In the genomic region with DNA sequence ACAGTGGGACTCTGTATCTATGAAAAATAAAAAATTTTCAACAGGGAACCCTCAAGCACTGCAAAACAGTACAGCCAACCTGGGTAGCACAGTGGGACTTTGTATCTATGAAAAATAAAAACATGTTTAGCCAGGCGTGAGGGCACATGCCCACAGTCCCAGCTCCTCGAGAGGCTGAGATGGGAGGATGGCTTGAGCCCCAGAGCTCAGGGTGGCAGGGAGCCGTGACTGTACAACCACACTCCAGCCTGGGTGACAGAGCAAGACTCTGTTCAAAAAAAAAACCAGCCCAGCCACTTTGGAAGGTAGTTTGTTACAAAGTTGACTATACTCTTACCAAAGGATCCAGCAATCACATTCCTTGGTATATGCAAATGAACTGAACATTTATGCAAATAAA, we compare ENCODE assay signal across 15 cellular contexts.
"Had no signal": no experiment of that assay in that cellular context is flagged by ENCODE, and none has a peak within 500 bp of the region (broad histone marks: within the 10 kb centered on the region; RNA-seq: fewer than 3 reads in every experiment).

No MANE protein-coding gene starts in this region.

- H3K4me3 Mint-ChIP-seq: activated naive CD8-positive, alpha-beta T cell treated with anti-CD3 and anti-CD28 coated beads for 36 hours; activated T-cell treated with anti-CD3 and anti-CD28 coated beads, Interleukin-2, amount 50 U/mL, for 24 hours; naive thymus-derived CD4-positive, alpha-beta T cell; stimulated activated naive CD8-positive, alpha-beta T cell treated with anti-CD3 and anti-CD28 coated beads, Interleukin-15, Interleukin-2, amounts not matched to agents 100 ng/mL and 50 ng/mL, for 24 hours had no signal

- ATAC-seq: activated CD4-positive, CD25-positive, alpha-beta regulatory T cell treated with anti-CD3 and anti-CD28 coated beads, Interleukin-2, amount 50 U/mL, for 24 hours; foreskin keratinocyte; naive thymus-derived CD4-positive, alpha-beta T cell had no signal

- H3K4me1 Mint-ChIP-seq: activated naive CD8-positive, alpha-beta T cell treated with anti-CD3 and anti-CD28 coated beads for 36 hours had no signal

- H3K27ac ChIP-seq: foreskin keratinocyte, vagina had no signal

- H3K36me3 ChIP-seq: esophagus muscularis mucosa, prostate gland, vagina had no signal

- DNase-seq: activated CD4-positive, alpha-beta T cell treated with anti-CD3 and anti-CD28 coated beads, Interleukin-2, amount 50 U/mL, for 4 hours; activated effector memory CD4-positive, alpha-beta T cell treated with Interleukin-2 at 50 U/mL for 16 hours; activated naive CD8-positive, alpha-beta T cell treated with anti-CD3 and anti-CD28 coated beads for 36 hours; activated T-cell treated with anti-CD3 and anti-CD28 coated beads, Interleukin-2, amount 50 U/mL, for 24 hours; anterior cingulate cortex; foreskin keratinocyte; naive thymus-derived CD4-positive, alpha-beta T cell; stimulated activated CD4-positive, alpha-beta T cell treated with anti-CD3 and anti-CD28 coated beads, Interleukin-4, amount 100 ng/mL, for 1 hour; stimulated activated CD8-positive, alpha-beta memory T cell treated with anti-CD3 and anti-CD28 coated beads, Interleukin-4, amount 100 ng/mL, for 48 hours; SW 1271 had no signal

- H3K9me3 Mint-ChIP-seq: activated naive CD8-positive, alpha-beta T cell treated with anti-CD3 and anti-CD28 coated beads for 36 hours had no signal

- H3K4me3 ChIP-seq: esophagus muscularis mucosa, prostate gland, vagina had no signal

- H3K9me3 ChIP-seq: esophagus muscularis mucosa, prostate gland, vagina had no signal

- H3K27me3 ChIP-seq: esophagus muscularis mucosa, vagina had no signal

- H3K27me3 Mint-ChIP-seq: activated naive CD8-positive, alpha-beta T cell treated with anti-CD3 and anti-CD28 coated beads for 36 hours; activated T-cell treated with anti-CD3 and anti-CD28 coated beads, Interleukin-2, amount 50 U/mL, for 24 hours; naive thymus-derived CD4-positive, alpha-beta T cell; stimulated activated naive CD8-positive, alpha-beta T cell treated with anti-CD3 and anti-CD28 coated beads, Interleukin-15, Interleukin-2, amounts not matched to agents 100 ng/mL and 50 ng/mL, for 24 hours had no signal

- H3K27ac Mint-ChIP-seq: activated naive CD8-positive, alpha-beta T cell treated with anti-CD3 and anti-CD28 coated beads for 36 hours; activated T-cell treated with anti-CD3 and anti-CD28 coated beads, Interleukin-2, amount 50 U/mL, for 24 hours; naive thymus-derived CD4-positive, alpha-beta T cell; stimulated activated naive CD8-positive, alpha-beta T cell treated with anti-CD3 and anti-CD28 coated beads, Interleukin-15, Interleukin-2, amounts not matched to agents 100 ng/mL and 50 ng/mL, for 24 hours had no signal
